In genomic region chr6:132114201-132114860, GRCh38 we compare ENCODE assay signal across 16 cellular contexts.
"Had no signal": no experiment of that assay in that cellular context is flagged by ENCODE, and none has a peak within 500 bp of the region (broad histone marks: within the 10 kb centered on the region; RNA-seq: fewer than 3 reads in every experiment).

No MANE protein-coding gene starts in this region.

- H3K4me3 ChIP-seq: right atrium auricular region, spleen had no signal

- H3K4me1 ChIP-seq: right atrium auricular region, spleen had no signal

- H3K27ac ChIP-seq: WERI-Rb-1 had no signal

- H3K27me3 ChIP-seq: right atrium auricular region, spleen had no signal

- H3K4me1 Mint-ChIP-seq: activated naive CD8-positive, alpha-beta T cell treated with anti-CD3 and anti-CD28 coated beads, Interleukin-2, amount 10 ng/mL, durations not matched to agents 7 days and 5 days; natural killer cell had no signal

- ATAC-seq: activated CD8-positive, alpha-beta T cell treated with anti-CD3 and anti-CD28 coated beads for 36 hours; effector memory CD8-positive, alpha-beta T cell; natural killer cell; stimulated activated naive B cell treated with anti-CD40 and anti-IgM and Interleukin-4, amounts not matched to agents 10 μg/mL and 1 μg/mL and 100 μg/mL, for 72 hours had no signal

- H3K4me3 Mint-ChIP-seq: activated CD8-positive, alpha-beta T cell treated with anti-CD3 and anti-CD28 coated beads for 36 hours; activated naive CD8-positive, alpha-beta T cell treated with anti-CD3 and anti-CD28 coated beads, Interleukin-2, amount 10 ng/mL, durations not matched to agents 7 days and 5 days; dendritic cell treated with granulocyte-macrophage colony-stimulating factor and Interleukin-4, amounts not matched to agents 40 ng/mL and 50 ng/mL, for 4 days; effector memory CD8-positive, alpha-beta T cell; memory B cell; natural killer cell; stimulated activated naive B cell treated with anti-CD40 and anti-IgM and Interleukin-4, amounts not matched to agents 10 μg/mL and 1 μg/mL and 100 μg/mL, for 72 hours had no signal

- H3K27ac Mint-ChIP-seq: activated CD8-positive, alpha-beta T cell treated with anti-CD3 and anti-CD28 coated beads for 36 hours; activated naive CD8-positive, alpha-beta T cell treated with anti-CD3 and anti-CD28 coated beads, Interleukin-2, amount 10 ng/mL, durations not matched to agents 7 days and 5 days; dendritic cell treated with granulocyte-macrophage colony-stimulating factor and Interleukin-4, amounts not matched to agents 40 ng/mL and 50 ng/mL, for 4 days; effector memory CD8-positive, alpha-beta T cell; memory B cell; natural killer cell; stimulated activated naive B cell treated with anti-CD40 and anti-IgM and Interleukin-4, amounts not matched to agents 10 μg/mL and 1 μg/mL and 100 μg/mL, for 72 hours had no signal

- DNase-seq: activated CD4-positive, alpha-beta T cell treated with anti-CD3 and anti-CD28 coated beads for 4 hours; activated CD8-positive, alpha-beta memory T cell treated with anti-CD3 and anti-CD28 coated beads, Interleukin-2, amount 50 U/mL, for 48 hours; activated CD8-positive, alpha-beta T cell treated with anti-CD3 and anti-CD28 coated beads for 36 hours; activated naive CD8-positive, alpha-beta T cell treated with anti-CD3 and anti-CD28 coated beads, Interleukin-2, amount 10 ng/mL, durations not matched to agents 7 days and 5 days; effector memory CD8-positive, alpha-beta T cell; glutamatergic neuron; natural killer cell; spleen; stimulated activated CD4-positive, alpha-beta T cell treated with anti-CD3 and anti-CD28 coated beads, Interleukin-1b, Interleukin-23, amount 100 ng/mL, for 48 hours; stimulated activated naive B cell treated with anti-CD40 and anti-IgM and Interleukin-4, amounts not matched to agents 10 μg/mL and 1 μg/mL and 100 μg/mL, for 72 hours; substantia nigra; T1000; WERI-Rb-1 had no signal

- H3K36me3 ChIP-seq: right atrium auricular region, spleen, WERI-Rb-1 had no signal

- H3K27me3 Mint-ChIP-seq: activated CD8-positive, alpha-beta T cell treated with anti-CD3 and anti-CD28 coated beads for 36 hours; dendritic cell treated with granulocyte-macrophage colony-stimulating factor and Interleukin-4, amounts not matched to agents 40 ng/mL and 50 ng/mL, for 4 days; stimulated activated naive B cell treated with anti-CD40 and anti-IgM and Interleukin-4, amounts not matched to agents 10 μg/mL and 1 μg/mL and 100 μg/mL, for 72 hours had no signal

- H3K36me3 Mint-ChIP-seq: activated naive CD8-positive, alpha-beta T cell treated with anti-CD3 and anti-CD28 coated beads, Interleukin-2, amount 10 ng/mL, durations not matched to agents 7 days and 5 days; memory B cell had no signal
